ENCODE assay signal across 18 cellular contexts in the genomic region with DNA sequence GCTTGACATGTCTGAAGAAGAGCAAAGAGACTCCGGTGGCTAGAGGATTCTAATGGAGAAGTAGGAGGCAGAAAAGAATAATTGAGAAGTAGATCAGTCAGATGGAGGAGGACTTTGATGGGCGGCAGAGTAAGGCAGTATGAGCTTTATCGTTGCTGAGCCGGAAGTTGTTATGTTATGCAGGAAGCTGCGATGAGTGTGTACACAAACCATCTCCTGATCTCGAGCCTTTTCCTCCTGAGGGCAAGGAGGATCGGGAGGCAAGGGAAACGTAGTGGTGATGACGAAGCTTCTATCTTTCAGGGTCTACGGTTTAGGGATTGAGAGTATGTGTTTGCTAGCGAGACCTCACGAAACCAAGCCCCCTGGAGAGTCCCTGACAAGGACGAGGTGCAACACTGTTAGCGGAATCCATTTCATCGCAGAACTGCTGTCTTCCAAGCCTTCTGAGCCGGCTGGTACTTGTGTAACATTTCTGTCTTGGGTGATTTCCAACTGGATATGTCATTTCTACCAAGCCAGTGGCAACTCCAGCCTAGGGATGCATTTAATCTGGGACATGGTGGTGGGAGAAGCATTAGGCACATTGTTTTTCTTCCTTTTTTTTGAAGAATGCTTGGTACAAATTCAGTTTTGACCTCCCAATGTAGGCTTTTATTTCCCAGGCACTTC. TPM values are rescaled to one million over a fixed set of nuclear protein-coding genes. Genes with fewer than 3 reads are reported as not detected.
DNase-seq lines count a peak whose midpoint lies in the region; ATAC-seq, FAIRE-seq and TF ChIP-seq lines count a peak whose summit lies in the region.
"Had no signal": no experiment of that assay in that cellular context is flagged by ENCODE, and none has a peak within 500 bp of the region (broad histone marks: within the 10 kb centered on the region; RNA-seq: fewer than 3 reads in every experiment).

No MANE protein-coding gene starts in this region.

- H3K9me3 ChIP-seq in right cardiac atrium (ENCODE audit: control insufficient read depth, low read length) (no peaks in the 10 kb centered on the region), skeletal muscle tissue (ENCODE audit: control insufficient read depth in 3 of 3, low read length in 3 of 3) (no peaks in the 10 kb centered on the region), pancreas (no peaks in the 10 kb centered on the region)
- H3K9me3 ChIP-seq: BLaER1, Caco-2 had no signal

- peak; percentile 16 for ATAC-seq in Right ventricle myocardium superior (ENCODE audit: poor library complexity)
- ATAC-seq in right cardiac atrium = peak; percentile 35 to 49
- no peak for ATAC-seq in pancreas
- ATAC-seq: GM12878, GM23338 had no signal

- intact Hi-C loops in Right ventricle myocardium superior (cut with DNase I) (no loop called here), cardiac septum (cut with DNase I) (no loop called here), right cardiac atrium (cut with DNase I) (no loop called here), pancreas (cut with DNase I) (no loop called here)

- no peak for TF ChIP-seq CTCF in pancreas (IDR thresholded peaks at IDR 0.05)

- H3K27me3 ChIP-seq in right cardiac atrium (ENCODE audit: control insufficient read depth, insufficient read depth) (no peaks in the 10 kb centered on the region), skeletal muscle tissue (ENCODE audit: control insufficient read depth in 3 of 3, insufficient read depth in 3 of 3, low read length in 3 of 3) (no peaks in the 10 kb centered on the region), pancreas (no peaks in the 10 kb centered on the region)
- H3K27me3 ChIP-seq: BLaER1 had no signal

- H3K9ac ChIP-seq in skeletal muscle tissue (ENCODE audit: low read depth in 1 of 3, low read length in 3 of 3) = peak overlapping the region in 2 of 3 donors; percentile 20 to 66
- H3K9ac ChIP-seq: BLaER1 had no signal

- H3K4me1 ChIP-seq in right cardiac atrium (ENCODE audit: control insufficient read depth, insufficient read depth, low read length) = peaks cover 2% of the 10 kb centered on the region
- peaks cover 24 to 50% (median 33%) of the 10 kb centered on the region in 3 donors for H3K4me1 ChIP-seq in skeletal muscle tissue (ENCODE audit: control insufficient read depth in 3 of 3, insufficient read depth in 3 of 3, low read length in 3 of 3)
- no peaks in the 10 kb centered on the region for H3K4me1 ChIP-seq in pancreas
- H3K4me1 ChIP-seq: BLaER1, Caco-2 had no signal

- H3K36me3 ChIP-seq in skeletal muscle tissue (ENCODE audit: control insufficient read depth in 3 of 3, insufficient read depth in 3 of 3, low read length in 3 of 3) (no peaks in the 10 kb centered on the region), pancreas (no peaks in the 10 kb centered on the region)
- H3K36me3 ChIP-seq: BLaER1 had no signal

- 65% methylated on average over 16 of the region's 16 CpGs for WGBS in right cardiac atrium
- 59 to 68% methylated on average over 16 of the region's 16 CpGs for WGBS in pancreas, 2 donors

- H3K27ac ChIP-seq in right cardiac atrium (ENCODE audit: low read length) = peak overlapping the region; percentile 8
- peak overlapping the region; percentile 64 for H3K27ac ChIP-seq in skeletal muscle tissue (ENCODE audit: low read depth, low read length)
- H3K27ac ChIP-seq in pancreas = no peak overlapping the region
- H3K27ac ChIP-seq: BLaER1 had no signal

- H3K4me3 ChIP-seq in right cardiac atrium (ENCODE audit: low read length) = no peak overlapping the region
- H3K4me3 ChIP-seq in skeletal muscle tissue (ENCODE audit: low read length in 3 of 3) = peak overlapping the region in 2 of 3 donors; percentile 44 to 52
- H3K4me3 ChIP-seq in pancreas = no peak overlapping the region
- H3K4me3 ChIP-seq: BLaER1, GM12878, GM23338 had no signal

- FAIRE-seq in pancreas (lab: Jason Lieb, UNC) = no peak
- FAIRE-seq: GM12878, GM18507 had no signal

- DNase-seq in Right ventricle myocardium superior (no peak), cardiac septum (ENCODE audit: low spot score) (no peak), cerebellar cortex (ENCODE audit: low spot score) (peak; percentile 83), right cardiac atrium (no peak), mesenteric fat pad (ENCODE audit: low spot score) (no peak), D341Med (ENCODE audit: low spot score) (no peak), pancreas (no peak)
- DNase-seq: 8988T; AML-193; Caco-2; CD8-positive, alpha-beta memory T cell; DMS53; H7 had no signal

RNA-seq across cellular contexts. Expression of a gene that starts 45.5 kb away (rescaled TPM):
- total RNA-seq in Right ventricle myocardium superior (70.2 TPM), cardiac septum (27.1 TPM), right cardiac atrium (10 to 100 TPM; 55.9 to 80.8 (median 69.2) TPM), skeletal muscle tissue (26.1 TPM), mesenteric fat pad (not detected), pancreas (under 1 TPM in 3 of 6 donors, not detected in 3; 0.12 to 0.28 (median 0.15) TPM)
- polyA plus RNA-seq in right cardiac atrium (22.5 TPM), pancreas (under 1 TPM; 0.12 to 0.15 TPM)
- total RNA-seq: CD8-positive, alpha-beta memory T cell; GM12878 had no signal
- polyA plus RNA-seq: CD8-positive, alpha-beta memory T cell had no signal

Comparison
In these comparisons a context has a peak if more than half of its experiments do, and no peak if none do; other contexts are left out.
1. ATAC-seq: peak in Right ventricle myocardium superior (single experiment) and right cardiac atrium (2 of 2); none in pancreas (0 of 4).
2. H3K27ac ChIP-seq: peak in right cardiac atrium (single experiment) and skeletal muscle tissue (single experiment); none in pancreas (0 of 4).
3. H3K4me3 ChIP-seq: peak in skeletal muscle tissue (2 of 3); none in right cardiac atrium (single experiment) and pancreas (0 of 4).
4. RNA of a gene that starts 45.5 kb away (total RNA-seq): 55.9 to 80.8 TPM in right cardiac atrium, 70.2 TPM in Right ventricle myocardium superior (single experiment), 27.1 TPM in cardiac septum (single experiment) and 26.1 TPM in skeletal muscle tissue (single experiment); 0.12 to 0.28 TPM in pancreas and not detected in mesenteric fat pad (single experiment); every median in the first group is over 10 times any median in the second.